21 cellular contexts compared by ENCODE assay signal in the genomic region with DNA sequence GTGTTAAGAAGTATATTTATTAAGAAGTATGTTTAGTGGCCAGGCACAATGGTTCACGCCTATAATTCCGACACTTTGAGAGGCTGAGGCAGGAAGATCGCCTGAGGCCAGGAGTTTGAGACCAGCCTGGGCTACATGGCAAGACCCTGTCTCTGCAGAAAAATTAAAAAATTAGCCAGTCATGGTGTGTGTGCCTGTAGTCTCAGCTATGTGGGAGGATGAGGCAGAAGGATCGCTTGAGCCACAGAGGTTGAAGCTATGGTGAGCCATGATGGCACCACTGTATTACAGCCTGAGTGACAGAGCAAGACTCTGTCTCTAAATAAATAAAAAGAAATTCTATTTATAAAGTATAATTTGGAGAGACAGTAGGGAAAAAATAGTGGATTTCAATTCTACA. TPM values are rescaled to one million over a fixed set of nuclear protein-coding genes. Genes with fewer than 3 reads are reported as not detected.
DNase-seq lines count a peak whose midpoint lies in the region; ATAC-seq and TF ChIP-seq lines count a peak whose summit lies in the region.
"Had no signal": no experiment of that assay in that cellular context is flagged by ENCODE, and none has a peak within 500 bp of the region (broad histone marks: within the 10 kb centered on the region; RNA-seq: fewer than 3 reads in every experiment).

No MANE protein-coding gene starts in this region.

- peaks cover 31% of the 10 kb centered on the region for H3K4me1 Mint-ChIP-seq in activated T-cell treated with anti-CD3 and anti-CD28 coated beads, Interleukin-2, amount 50 U/mL, for 24 hours (ENCODE audit: low read depth)
- H3K4me1 Mint-ChIP-seq in central memory CD8-positive, alpha-beta T cell = peaks cover 33% of the 10 kb centered on the region

- peak; percentile 14 for DNase-seq in activated T-cell treated with anti-CD3 and anti-CD28 coated beads, Interleukin-2, amount 50 U/mL, for 24 hours
- DNase-seq in activated T-cell treated with anti-CD3 and anti-CD28 coated beads for 4 hours (no peak), upper lobe of right lung (no peak), testis (no peak)
- DNase-seq in central memory CD8-positive, alpha-beta T cell (ENCODE audit: low spot score in 2 of 2) = no peak
- DNase-seq: ACHN; AML-193; BE2C; CD4-positive, alpha-beta T cell; CD8-positive, alpha-beta memory T cell; DMS 273 treated with DMSO at 0.1 percent for 48 hours; DMS79; EL; GDM1; GOT3; HCEC 1CT had no signal

- ATAC-seq in central memory CD8-positive, alpha-beta T cell (replicated peaks; ENCODE audit: extremely low read depth, poor library complexity, severe bottlenecking) = no peak
- ATAC-seq in upper lobe of right lung (peak; percentile 59), GM18858 (IDR thresholded peaks at IDR 0.05; ENCODE audit: unreplicated experiment) (no peak)
- ATAC-seq: GM12878 had no signal

- no peaks in the 10 kb centered on the region for H3K9me3 ChIP-seq in upper lobe of right lung
- H3K9me3 ChIP-seq in testis = no peaks in the 10 kb centered on the region
- H3K9me3 ChIP-seq: BE2C; BLaER1 treated with 17β-estradiol and CSF1 and Interleukin-3, amounts not matched to agents 10 nM and 100 nM had no signal

- no peak overlapping the region for H3K27ac Mint-ChIP-seq in activated T-cell treated with anti-CD3 and anti-CD28 coated beads, Interleukin-2, amount 50 U/mL, for 24 hours
- H3K27ac Mint-ChIP-seq in central memory CD8-positive, alpha-beta T cell (ENCODE audit: low read depth) = peak overlapping the region; percentile 35
- H3K27ac Mint-ChIP-seq: CD4-positive, alpha-beta T cell had no signal

- H3K27ac ChIP-seq in upper lobe of right lung = no peak overlapping the region
- H3K27ac ChIP-seq in testis = no peak overlapping the region
- H3K27ac ChIP-seq: 22Rv1; BLaER1 treated with 17β-estradiol and CSF1 and Interleukin-3, amounts not matched to agents 10 nM and 100 nM had no signal

- WGBS in testis, 2 donors = 95 to 98% methylated on average over 4 of the region's 4 CpGs

- H3K36me3 Mint-ChIP-seq in activated T-cell treated with anti-CD3 and anti-CD28 coated beads, Interleukin-2, amount 50 U/mL, for 24 hours (ENCODE audit: low read depth) = peaks cover 25% of the 10 kb centered on the region
- peaks cover 15% of the 10 kb centered on the region for H3K36me3 Mint-ChIP-seq in central memory CD8-positive, alpha-beta T cell (ENCODE audit: insufficient read depth)

- intact Hi-C loops in upper lobe of right lung (cut with DNase I) (no loop called here), testis (cut with DNase I; ENCODE audit: low total_unique reads) (no loop called here)

- H3K4me3 Mint-ChIP-seq in activated T-cell treated with anti-CD3 and anti-CD28 coated beads, Interleukin-2, amount 50 U/mL, for 24 hours = no peak overlapping the region
- no peak overlapping the region for H3K4me3 Mint-ChIP-seq in central memory CD8-positive, alpha-beta T cell
- H3K4me3 Mint-ChIP-seq: CD14-positive monocyte; CD4-positive, alpha-beta T cell; CD8-positive, alpha-beta memory T cell had no signal

- no peaks in the 10 kb centered on the region for H3K27me3 Mint-ChIP-seq in activated T-cell treated with anti-CD3 and anti-CD28 coated beads, Interleukin-2, amount 50 U/mL, for 24 hours
- no peaks in the 10 kb centered on the region for H3K27me3 Mint-ChIP-seq in central memory CD8-positive, alpha-beta T cell
- H3K27me3 Mint-ChIP-seq: CD4-positive, alpha-beta T cell had no signal

- no peaks in the 10 kb centered on the region for H3K9me3 Mint-ChIP-seq in activated T-cell treated with anti-CD3 and anti-CD28 coated beads, Interleukin-2, amount 50 U/mL, for 24 hours
- no peaks in the 10 kb centered on the region for H3K9me3 Mint-ChIP-seq in central memory CD8-positive, alpha-beta T cell
- H3K9me3 Mint-ChIP-seq: CD14-positive monocyte; CD4-positive, alpha-beta T cell; CD8-positive, alpha-beta memory T cell had no signal

- H3K4me1 ChIP-seq in upper lobe of right lung (no peaks in the 10 kb centered on the region), testis (peaks cover 7% of the 10 kb centered on the region)

- TF ChIP-seq POLR2A in testis (IDR thresholded peaks at IDR 0.05) = no peak

- H3K36me3 ChIP-seq in upper lobe of right lung (no peaks in the 10 kb centered on the region), testis (ENCODE audit: low read depth, missing control alignments) (no peaks in the 10 kb centered on the region)
- H3K36me3 ChIP-seq: BE2C had no signal

- no peaks in the 10 kb centered on the region for H3K27me3 ChIP-seq in upper lobe of right lung
- H3K27me3 ChIP-seq in testis = no peaks in the 10 kb centered on the region
- H3K27me3 ChIP-seq: BE2C; BLaER1 treated with 17β-estradiol and CSF1 and Interleukin-3, amounts not matched to agents 10 nM and 100 nM had no signal

- no peak overlapping the region for H3K4me3 ChIP-seq in upper lobe of right lung
- no peak overlapping the region for H3K4me3 ChIP-seq in testis
- H3K4me3 ChIP-seq: BLaER1 treated with 17β-estradiol and CSF1 and Interleukin-3, amounts not matched to agents 10 nM and 100 nM; GM12878 had no signal

- TF ChIP-seq CTCF in upper lobe of right lung (IDR thresholded peaks at IDR 0.05) (no peak), testis (IDR thresholded peaks at IDR 0.05) (no peak)

RNA-seq across cellular contexts. Expression of a gene that starts 20.3 kb away (rescaled TPM):
- total RNA-seq in upper lobe of right lung (81.0 TPM), testis (10 to 100 TPM; 92.0 to 93.9 TPM)
- 54.6 TPM for polyA plus RNA-seq in testis (ENCODE audit: insufficient read depth, low read depth, low replicate concordance)

RNA-seq across cellular contexts. Expression of a gene that starts 24.1 kb away (rescaled TPM):
- not detected for total RNA-seq in upper lobe of right lung
- 1 to 10 TPM; 1.8 to 3.1 TPM for total RNA-seq in testis
- 2.1 TPM for polyA plus RNA-seq in testis (ENCODE audit: insufficient read depth, low read depth, low replicate concordance)
- polyA plus RNA-seq: CD14-positive monocyte; CD8-positive, alpha-beta memory T cell had no signal

RNA-seq across cellular contexts. Expression of a gene that starts 44.6 kb away (rescaled TPM):
- not detected for total RNA-seq in upper lobe of right lung
- under 1 TPM; 0.24 to 0.25 TPM for total RNA-seq in testis
- polyA plus RNA-seq in testis (ENCODE audit: insufficient read depth, low read depth, low replicate concordance) = 0.12 TPM
- total RNA-seq: CD4-positive, alpha-beta T cell had no signal
- polyA plus RNA-seq: CD14-positive monocyte; CD8-positive, alpha-beta memory T cell had no signal

RNA-seq across cellular contexts. Expression of a gene that starts 49.1 kb away (rescaled TPM):
- total RNA-seq in upper lobe of right lung (1.4 TPM), testis (10 to 100 TPM in 1 of 2 donors, 1 to 10 TPM in 1; 8.3 to 18.0 TPM)
- 9.3 TPM for polyA plus RNA-seq in testis (ENCODE audit: insufficient read depth, low read depth, low replicate concordance)
- polyA plus RNA-seq: CD14-positive monocyte had no signal
